1 cellular context compared by ENCODE assay signal in genomic region chr12:48828841-48829575, GRCh38.
TF ChIP-seq lines count a peak whose summit lies in the region.

No MANE protein-coding gene starts in this region.

TF ChIP-seq in GM12878, 131 proteins besides CTCF, POLR2A, EP300 and RAD21:
- TF ChIP-seq, protein P1, sequence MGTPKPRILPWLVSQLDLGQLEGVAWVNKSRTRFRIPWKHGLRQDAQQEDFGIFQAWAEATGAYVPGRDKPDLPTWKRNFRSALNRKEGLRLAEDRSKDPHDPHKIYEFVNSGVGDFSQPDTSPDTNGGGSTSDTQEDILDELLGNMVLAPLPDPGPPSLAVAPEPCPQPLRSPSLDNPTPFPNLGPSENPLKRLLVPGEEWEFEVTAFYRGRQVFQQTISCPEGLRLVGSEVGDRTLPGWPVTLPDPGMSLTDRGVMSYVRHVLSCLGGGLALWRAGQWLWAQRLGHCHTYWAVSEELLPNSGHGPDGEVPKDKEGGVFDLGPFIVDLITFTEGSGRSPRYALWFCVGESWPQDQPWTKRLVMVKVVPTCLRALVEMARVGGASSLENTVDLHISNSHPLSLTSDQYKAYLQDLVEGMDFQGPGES (IDR thresholded peaks at IDR 0.05), result no peak
- TF ChIP-seq ZBTB4 (CRISPR knock-in tag; IDR thresholded peaks at IDR 0.05) (no peak), CREM (IDR thresholded peaks at IDR 0.05; ENCODE audit: low read depth) (no peak), E2F8 (IDR thresholded peaks at IDR 0.05; ENCODE audit: low read depth, partially characterized antibody) (no peak), PRDM15 (CRISPR knock-in tag; IDR thresholded peaks at IDR 0.05) (no peak), SUPT20H (IDR thresholded peaks at IDR 0.05; ENCODE audit: borderline replicate concordance, control insufficient read depth, low read depth, low read length) (no peak), JUNB (IDR thresholded peaks at IDR 0.05) (no peak), PAX5 (IDR thresholded peaks at IDR 0.05; ENCODE audit: borderline replicate concordance, low read depth, low read length) (no peak), HDGF (IDR thresholded peaks at IDR 0.05) (no peak), ZZZ3 (IDR thresholded peaks at IDR 0.05; ENCODE audit: control insufficient read depth, insufficient read length, low read depth) (no peak), GABPA (IDR thresholded peaks at IDR 0.05; ENCODE audit: low read depth) (no peak)
